Comparison of ENCODE assay signal across 1 cellular context in genomic region chr17:55319933-55320593, GRCh38.
TF ChIP-seq lines count a peak whose summit lies in the region.

No MANE protein-coding gene starts in this region.

TF ChIP-seq in HepG2, 621 proteins besides CTCF, POLR2A, EP300 and RAD21 (continued from another document):
- TF ChIP-seq, protein P1, sequence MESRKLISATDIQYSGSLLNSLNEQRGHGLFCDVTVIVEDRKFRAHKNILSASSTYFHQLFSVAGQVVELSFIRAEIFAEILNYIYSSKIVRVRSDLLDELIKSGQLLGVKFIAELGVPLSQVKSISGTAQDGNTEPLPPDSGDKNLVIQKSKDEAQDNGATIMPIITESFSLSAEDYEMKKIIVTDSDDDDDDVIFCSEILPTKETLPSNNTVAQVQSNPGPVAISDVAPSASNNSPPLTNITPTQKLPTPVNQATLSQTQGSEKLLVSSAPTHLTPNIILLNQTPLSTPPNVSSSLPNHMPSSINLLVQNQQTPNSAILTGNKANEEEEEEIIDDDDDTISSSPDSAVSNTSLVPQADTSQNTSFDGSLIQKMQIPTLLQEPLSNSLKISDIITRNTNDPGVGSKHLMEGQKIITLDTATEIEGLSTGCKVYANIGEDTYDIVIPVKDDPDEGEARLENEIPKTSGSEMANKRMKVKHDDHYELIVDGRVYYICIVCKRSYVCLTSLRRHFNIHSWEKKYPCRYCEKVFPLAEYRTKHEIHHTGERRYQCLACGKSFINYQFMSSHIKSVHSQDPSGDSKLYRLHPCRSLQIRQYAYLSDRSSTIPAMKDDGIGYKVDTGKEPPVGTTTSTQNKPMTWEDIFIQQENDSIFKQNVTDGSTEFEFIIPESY (CRISPR knock-in tag; IDR thresholded peaks at IDR 0.05), result no peak
- peak; percentile 8; the same call in 1 of the 2 replicates for TF ChIP-seq POLR2AphosphoS5 (IDR thresholded peaks at IDR 0.05; ENCODE audit: low read depth, low read length)
- TF ChIP-seq ZBTB21 (CRISPR knock-in tag; IDR thresholded peaks at IDR 0.05), result no peak
- no peak for TF ChIP-seq ISL2 (CRISPR knock-in tag; IDR thresholded peaks at IDR 0.05)
- no peak for TF ChIP-seq ZNF749 (CRISPR knock-in tag; IDR thresholded peaks at IDR 0.05; ENCODE audit: borderline replicate concordance)
- TF ChIP-seq MATR3 (CRISPR knock-in tag; IDR thresholded peaks at IDR 0.05), result no peak
- TF ChIP-seq HDAC1 (CRISPR knock-in tag; IDR thresholded peaks at IDR 0.05), result no peak
- TF ChIP-seq SIN3B (IDR thresholded peaks at IDR 0.05; ENCODE audit: low read length), result no peak
- TF ChIP-seq, protein P2, sequence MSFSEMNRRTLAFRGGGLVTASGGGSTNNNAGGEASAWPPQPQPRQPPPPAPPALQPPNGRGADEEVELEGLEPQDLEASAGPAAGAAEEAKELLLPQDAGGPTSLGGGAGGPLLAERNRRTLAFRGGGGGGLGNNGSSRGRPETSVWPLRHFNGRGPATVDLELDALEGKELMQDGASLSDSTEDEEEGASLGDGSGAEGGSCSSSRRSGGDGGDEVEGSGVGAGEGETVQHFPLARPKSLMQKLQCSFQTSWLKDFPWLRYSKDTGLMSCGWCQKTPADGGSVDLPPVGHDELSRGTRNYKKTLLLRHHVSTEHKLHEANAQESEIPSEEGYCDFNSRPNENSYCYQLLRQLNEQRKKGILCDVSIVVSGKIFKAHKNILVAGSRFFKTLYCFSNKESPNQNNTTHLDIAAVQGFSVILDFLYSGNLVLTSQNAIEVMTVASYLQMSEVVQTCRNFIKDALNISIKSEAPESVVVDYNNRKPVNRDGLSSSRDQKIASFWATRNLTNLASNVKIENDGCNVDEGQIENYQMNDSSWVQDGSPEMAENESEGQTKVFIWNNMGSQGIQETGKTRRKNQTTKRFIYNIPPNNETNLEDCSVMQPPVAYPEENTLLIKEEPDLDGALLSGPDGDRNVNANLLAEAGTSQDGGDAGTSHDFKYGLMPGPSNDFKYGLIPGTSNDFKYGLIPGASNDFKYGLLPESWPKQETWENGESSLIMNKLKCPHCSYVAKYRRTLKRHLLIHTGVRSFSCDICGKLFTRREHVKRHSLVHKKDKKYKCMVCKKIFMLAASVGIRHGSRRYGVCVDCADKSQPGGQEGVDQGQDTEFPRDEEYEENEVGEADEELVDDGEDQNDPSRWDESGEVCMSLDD (CRISPR knock-in tag; IDR thresholded peaks at IDR 0.05; ENCODE audit: borderline replicate concordance), result no peak
- no peak for TF ChIP-seq ZNF652 (CRISPR knock-in tag; IDR thresholded peaks at IDR 0.05; ENCODE audit: borderline replicate concordance, low read depth)
- no peak for TF ChIP-seq ZNF550 (CRISPR knock-in tag; IDR thresholded peaks at IDR 0.05; ENCODE audit: borderline replicate concordance)
- TF ChIP-seq RFX3 (CRISPR knock-in tag; IDR thresholded peaks at IDR 0.05), result no peak
